ENCODE assay signal across 23 cellular contexts in genomic region chr1:47616036-47616435, GRCh38.
"Had no signal": no experiment of that assay in that cellular context is flagged by ENCODE, and none has a peak within 500 bp of the region (broad histone marks: within the 10 kb centered on the region; RNA-seq: fewer than 3 reads in every experiment).

No MANE protein-coding gene starts in this region.

- H3K9ac ChIP-seq: neural progenitor cell had no signal

- ATAC-seq: activated T-helper 17 cell treated with anti-CD3 and anti-CD28 coated beads, Interleukin-2, amount 50 U/mL, for 72 hours; esophagus mucosa; gastroesophageal sphincter; naive thymus-derived CD4-positive, alpha-beta T cell; SK-N-SH treated with all-trans-retinoic acid at 6 μM for 48 hours; stimulated activated naive CD8-positive, alpha-beta T cell treated with anti-CD3 and anti-CD28 coated beads, Interleukin-15, Interleukin-2, amounts not matched to agents 100 U/mL and 50 U/mL, for 24 hours; upper lobe of right lung had no signal

- H3K36me3 ChIP-seq: adrenal gland, ascending aorta, brain microvascular endothelial cell, gastroesophageal sphincter, neural progenitor cell, prostate gland, spleen, upper lobe of right lung had no signal

- H3K4me2 ChIP-seq: neural progenitor cell had no signal

- H3K9me3 Mint-ChIP-seq: activated T-helper 17 cell treated with anti-CD3 and anti-CD28 coated beads, Interleukin-2, amount 50 U/mL, for 72 hours had no signal

- H3K9me3 ChIP-seq: adrenal gland, ascending aorta, gastroesophageal sphincter, prostate gland, spleen, upper lobe of right lung had no signal

- H3K27ac ChIP-seq: adrenal gland, ascending aorta, brain microvascular endothelial cell, gastroesophageal sphincter, neural progenitor cell, prostate gland, spleen, upper lobe of right lung had no signal

- H3K36me3 Mint-ChIP-seq: activated naive CD8-positive, alpha-beta T cell; naive thymus-derived CD4-positive, alpha-beta T cell; neural progenitor cell had no signal

- DNase-seq: activated CD4-positive, alpha-beta T cell treated with anti-CD3 and anti-CD28 coated beads for 1 hour; activated CD4-positive, alpha-beta T cell treated with anti-CD3 and anti-CD28 coated beads, Interleukin-2, amount 50 U/mL, for 1 hour; activated naive CD4-positive, alpha-beta T cell; activated T-cell treated with anti-CD3 and anti-CD28 coated beads, Interleukin-2, amount 50 U/mL, for 1 hour; brain microvascular endothelial cell; caudate nucleus; dermis blood vessel endothelial cell; effector memory CD4-positive, alpha-beta T cell; hypothalamus; naive thymus-derived CD4-positive, alpha-beta T cell; spleen; stimulated activated CD4-positive, alpha-beta T cell treated with anti-CD3 and anti-CD28 coated beads, Interleukin-4, amount 100 ng/mL, for 24 hours; stimulated activated naive CD8-positive, alpha-beta T cell treated with anti-CD3 and anti-CD28 coated beads, Interleukin-15, Interleukin-2, amounts not matched to agents 100 U/mL and 50 U/mL, for 24 hours; upper lobe of right lung had no signal

- H3K4me3 ChIP-seq: adrenal gland, ascending aorta, gastroesophageal sphincter, neural progenitor cell, prostate gland, spleen, upper lobe of right lung had no signal

- H3K4me1 Mint-ChIP-seq: activated T-helper 17 cell treated with anti-CD3 and anti-CD28 coated beads, Interleukin-2, amount 50 U/mL, for 72 hours; neural progenitor cell had no signal

- H3K27ac Mint-ChIP-seq: activated naive CD8-positive, alpha-beta T cell; activated T-helper 17 cell treated with anti-CD3 and anti-CD28 coated beads, Interleukin-2, amount 50 U/mL, for 72 hours; neural progenitor cell had no signal

- H2AFZ ChIP-seq: neural progenitor cell had no signal

- H3K4me1 ChIP-seq: adrenal gland, ascending aorta, gastroesophageal sphincter, neural progenitor cell, prostate gland, spleen, upper lobe of right lung had no signal

- H3K27me3 ChIP-seq: adrenal gland, ascending aorta, brain microvascular endothelial cell, gastroesophageal sphincter, neural progenitor cell, spleen, upper lobe of right lung had no signal

- H3K4me3 Mint-ChIP-seq: activated naive CD8-positive, alpha-beta T cell; activated T-helper 17 cell treated with anti-CD3 and anti-CD28 coated beads, Interleukin-2, amount 50 U/mL, for 72 hours; naive thymus-derived CD4-positive, alpha-beta T cell; neural progenitor cell had no signal
